25 cellular contexts compared by ENCODE assay signal in the genomic region with DNA sequence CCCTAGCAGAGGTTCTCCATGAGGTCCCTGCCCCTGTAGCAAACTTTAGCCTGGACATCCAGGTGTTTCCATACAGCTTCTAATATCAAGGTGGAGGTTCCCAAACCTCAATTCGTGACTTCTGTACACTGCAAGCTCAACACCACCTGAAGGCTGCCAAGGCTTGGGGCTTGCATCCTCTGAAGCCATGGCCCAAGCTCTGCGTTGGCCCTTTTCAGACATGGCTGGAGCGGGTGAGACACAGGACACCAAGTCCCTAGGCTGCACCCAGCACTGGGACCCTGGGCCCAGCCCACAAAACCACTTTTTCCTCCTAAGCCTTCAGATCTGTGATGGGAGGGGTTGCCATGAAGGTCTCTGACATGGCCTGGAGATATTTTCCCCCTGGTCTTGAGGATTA.
"Had no signal": no experiment of that assay in that cellular context is flagged by ENCODE, and none has a peak within 500 bp of the region (broad histone marks: within the 10 kb centered on the region; RNA-seq: fewer than 3 reads in every experiment).

No MANE protein-coding gene starts in this region.

- H3K36me3 ChIP-seq: colonic mucosa, esophagus muscularis mucosa, esophagus squamous epithelium, gastrocnemius medialis, gastroesophageal sphincter, heart left ventricle, heart right ventricle had no signal

- DNase-seq: colonic mucosa; cortex of kidney; dermis blood vessel endothelial cell; dorsolateral prefrontal cortex; effector CD4-positive, alpha-beta T cell; effector CD8-positive, alpha-beta T cell; effector memory CD4-positive, alpha-beta T cell; effector memory CD8-positive, alpha-beta T cell; endodermal cell; erythroblast; esophagus squamous epithelium; foreskin fibroblast; foreskin keratinocyte; foreskin melanocyte; gastrocnemius medialis; glutamatergic neuron; head of caudate nucleus; heart left ventricle; heart right ventricle had no signal

- H3K9me3 ChIP-seq: colonic mucosa, esophagus muscularis mucosa, esophagus squamous epithelium, gastrocnemius medialis, gastroesophageal sphincter, heart left ventricle, heart right ventricle had no signal

- H3K27me3 ChIP-seq: colonic mucosa, dorsolateral prefrontal cortex, esophagus muscularis mucosa, esophagus squamous epithelium, foreskin keratinocyte, gastrocnemius medialis, gastroesophageal sphincter, heart left ventricle, heart right ventricle had no signal

- H3K4me3 Mint-ChIP-seq: dendritic cell treated with granulocyte-macrophage colony-stimulating factor and Interleukin-4, amounts not matched to agents 40 ng/mL and 50 ng/mL, for 4 days; effector memory CD8-positive, alpha-beta T cell; endodermal cell had no signal

- H3K27ac ChIP-seq: colonic mucosa, coronary artery, dorsolateral prefrontal cortex, epithelial cell of prostate, esophagus muscularis mucosa, esophagus squamous epithelium, foreskin keratinocyte, gastrocnemius medialis, gastroesophageal sphincter, heart left ventricle, heart right ventricle had no signal

- H3K4me1 ChIP-seq: colonic mucosa, esophagus squamous epithelium, gastrocnemius medialis, gastroesophageal sphincter had no signal

- H3K4me3 ChIP-seq: colonic mucosa, coronary artery, dorsolateral prefrontal cortex, esophagus muscularis mucosa, esophagus squamous epithelium, gastrocnemius medialis, gastroesophageal sphincter, heart left ventricle, heart right ventricle had no signal

- ATAC-seq: effector memory CD8-positive, alpha-beta T cell; esophagus mucosa; foreskin keratinocyte; gastrocnemius medialis; gastroesophageal sphincter; heart left ventricle; heart right ventricle had no signal

- H3K27ac Mint-ChIP-seq: dendritic cell treated with granulocyte-macrophage colony-stimulating factor and Interleukin-4, amounts not matched to agents 40 ng/mL and 50 ng/mL, for 4 days; effector memory CD8-positive, alpha-beta T cell; endodermal cell had no signal

- H3K27me3 Mint-ChIP-seq: dendritic cell treated with granulocyte-macrophage colony-stimulating factor and Interleukin-4, amounts not matched to agents 40 ng/mL and 50 ng/mL, for 4 days; effector memory CD8-positive, alpha-beta T cell had no signal

- H3K9me3 Mint-ChIP-seq: endodermal cell had no signal
